Comparison of ENCODE assay signal across 1 cellular context in the genomic region with DNA sequence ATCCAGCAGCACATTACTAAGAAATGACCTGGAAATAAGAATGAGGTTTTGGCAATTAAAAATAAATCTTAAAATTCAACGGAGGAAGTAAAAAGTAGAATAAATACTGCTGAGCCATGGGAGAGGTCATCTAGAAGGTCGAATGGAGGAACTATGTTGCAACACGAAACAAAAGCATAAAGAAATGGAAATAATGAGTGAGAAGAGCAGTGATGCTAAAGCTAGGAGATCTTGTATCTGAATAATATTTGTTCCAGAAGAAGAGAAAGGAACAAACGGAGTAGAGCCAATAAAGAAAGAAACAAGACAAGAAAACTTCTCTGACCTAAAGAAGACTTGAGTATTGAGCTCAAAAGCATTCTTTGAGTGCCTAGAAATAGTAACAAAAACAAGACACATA.
TF ChIP-seq lines count a peak whose summit lies in the region.

No MANE protein-coding gene starts in this region.

TF ChIP-seq in IMR-90, 13 proteins besides CTCF, POLR2A, EP300 and RAD21:
- TF ChIP-seq MAZ (IDR thresholded peaks at IDR 0.05; ENCODE audit: borderline replicate concordance, low read depth, low read length) (no peak), CEBPB (IDR thresholded peaks at IDR 0.05; ENCODE audit: low read depth, low read length) (peak; percentile 47; the same call in 1 of the 2 replicates)
